ENCODE assay signal across 9 cellular contexts in genomic region chr5:96880402-96881164, GRCh38. TPM values are rescaled to one million over a fixed set of nuclear protein-coding genes. Genes with fewer than 3 reads are reported as not detected.
DNase-seq lines count a peak whose midpoint lies in the region; ATAC-seq and TF ChIP-seq lines count a peak whose summit lies in the region.
"Had no signal": no experiment of that assay in that cellular context is flagged by ENCODE, and none has a peak within 500 bp of the region (broad histone marks: within the 10 kb centered on the region; RNA-seq: fewer than 3 reads in every experiment).

No MANE protein-coding gene starts in this region.

- H3K4me3 ChIP-seq in CD4-positive, alpha-beta memory T cell (ENCODE audit: low read length in 2 of 2) = peak overlapping the region in 1 of 2 donors; percentile 26
- no peak overlapping the region for H3K4me3 ChIP-seq in lung

- ATAC-seq in lung (ENCODE audit: insufficient read depth, low FRiP score) = peak; percentile 22
- no peak for ATAC-seq in GM21515 (IDR thresholded peaks at IDR 0.05; ENCODE audit: unreplicated experiment)
- no peak for ATAC-seq in GM18907 (IDR thresholded peaks at IDR 0.05; ENCODE audit: unreplicated experiment)

- peak overlapping the region; percentile 28 for H3K27ac ChIP-seq in CD4-positive, alpha-beta memory T cell (ENCODE audit: low read depth, low read length)
- no peak overlapping the region for H3K27ac ChIP-seq in lung (ENCODE audit: low read depth in 1 of 2, low read length in 1 of 2)

- H3K4me1 ChIP-seq in CD4-positive, alpha-beta memory T cell (ENCODE audit: insufficient read depth, low read length) = peaks cover 90% of the 10 kb centered on the region
- H3K4me1 ChIP-seq in lung (ENCODE audit: control insufficient read depth in 2 of 2, insufficient read depth in 2 of 2, low read length in 2 of 2) = peaks cover 7 to 13% of the 10 kb centered on the region in 2 donors

- peak overlapping the region; percentile 47 to 89 (median 72) for H3K27ac Mint-ChIP-seq in CD4-positive, alpha-beta memory T cell
- H3K27ac Mint-ChIP-seq in IgD-negative memory B cell = peak overlapping the region; percentile 45 to 83 (median 63)
- H3K27ac Mint-ChIP-seq in activated T-helper 2 cell treated with anti-CD3 and anti-CD28 coated beads, Interferon-gamma antibody, Interleukin-2, Interleukin-4, amounts not matched to agents 10 μg/mL and 5 μg/mL and 100 μg/mL, durations not matched to agents 14 hours and 24 hours and 36 hours = peak overlapping the region; percentile 54

- DNase-seq in CD4-positive, alpha-beta memory T cell = no peak
- no peak for DNase-seq in activated T-helper 2 cell treated with anti-CD3 and anti-CD28 coated beads, Interferon-gamma antibody, Interleukin-2, Interleukin-4, amounts not matched to agents 10 μg/mL and 5 μg/mL and 100 μg/mL, durations not matched to agents 14 hours and 24 hours and 36 hours (ENCODE audit: low spot score)
- DNase-seq in lung (ENCODE audit: low spot score) (no peak), pons (ENCODE audit: low spot score) (no peak)
- no peak for DNase-seq in activated CD4-positive, CD25-positive, alpha-beta regulatory T cell treated with anti-CD3 and anti-CD28 coated beads, Interleukin-2, amount 50 U/mL, for 72 hours
- DNase-seq: amygdala had no signal

- no peaks in the 10 kb centered on the region for H3K27me3 ChIP-seq in CD4-positive, alpha-beta memory T cell (ENCODE audit: insufficient read depth, low read length)
- H3K27me3 ChIP-seq in lung (ENCODE audit: control insufficient read depth, insufficient read depth) = no peaks in the 10 kb centered on the region

- H3K4me1 Mint-ChIP-seq in CD4-positive, alpha-beta memory T cell = peaks cover 60 to 85% (median 72%) of the 10 kb centered on the region in 4 donors
- H3K4me1 Mint-ChIP-seq in IgD-negative memory B cell = peaks cover 48 to 71% (median 55%) of the 10 kb centered on the region in 3 donors
- H3K4me1 Mint-ChIP-seq in activated T-helper 2 cell treated with anti-CD3 and anti-CD28 coated beads, Interferon-gamma antibody, Interleukin-2, Interleukin-4, amounts not matched to agents 10 μg/mL and 5 μg/mL and 100 μg/mL, durations not matched to agents 14 hours and 24 hours and 36 hours (ENCODE audit: low read depth) = peaks cover 68% of the 10 kb centered on the region

- POLR2A ChIA-PET in CD4-positive, alpha-beta memory T cell (lab: Charles Lee; ENCODE audit: partially characterized antibody) = interaction anchor here (1.1 to 1.5 kb wide), 2 partner anchors 13 to 56 kb away, joined by 4 read pairs; partner anchors contain the start of gene LNPEP

- no peaks in the 10 kb centered on the region for H3K27me3 Mint-ChIP-seq in CD4-positive, alpha-beta memory T cell
- H3K27me3 Mint-ChIP-seq in IgD-negative memory B cell = no peaks in the 10 kb centered on the region
- H3K27me3 Mint-ChIP-seq in activated T-helper 2 cell treated with anti-CD3 and anti-CD28 coated beads, Interferon-gamma antibody, Interleukin-2, Interleukin-4, amounts not matched to agents 10 μg/mL and 5 μg/mL and 100 μg/mL, durations not matched to agents 14 hours and 24 hours and 36 hours (ENCODE audit: low read depth) = no peaks in the 10 kb centered on the region

- no peaks in the 10 kb centered on the region for H3K9me3 Mint-ChIP-seq in CD4-positive, alpha-beta memory T cell
- no peaks in the 10 kb centered on the region for H3K9me3 Mint-ChIP-seq in IgD-negative memory B cell
- H3K9me3 Mint-ChIP-seq in activated T-helper 2 cell treated with anti-CD3 and anti-CD28 coated beads, Interferon-gamma antibody, Interleukin-2, Interleukin-4, amounts not matched to agents 10 μg/mL and 5 μg/mL and 100 μg/mL, durations not matched to agents 14 hours and 24 hours and 36 hours = no peaks in the 10 kb centered on the region

- WGBS in lung, 2 donors = 69 to 82% methylated on average over 4 of the region's 4 CpGs

- H3K36me3 ChIP-seq in CD4-positive, alpha-beta memory T cell (ENCODE audit: insufficient read depth, low read length) = peaks cover 41% of the 10 kb centered on the region
- H3K36me3 ChIP-seq in lung (ENCODE audit: control insufficient read depth in 2 of 2, insufficient read depth in 2 of 2, low read length in 2 of 2) = peaks cover 2 to 10% of the 10 kb centered on the region in 2 donors

- CTCF ChIA-PET in CD4-positive, alpha-beta memory T cell (lab: Charles Lee; ENCODE audit: partially characterized antibody) = interaction anchor here (2.9 to 13.1 kb wide), 2 partner anchors 12 to 282 kb away, joined by 21 to 88 read pairs; no protein-coding TSS in a partner anchor

- H3K9me3 ChIP-seq in CD4-positive, alpha-beta memory T cell (ENCODE audit: control insufficient read depth in 1 of 2, low read length in 2 of 2) = no peaks in the 10 kb centered on the region
- no peaks in the 10 kb centered on the region for H3K9me3 ChIP-seq in lung (ENCODE audit: control insufficient read depth in 2 of 2, insufficient read depth in 1 of 2, low read length in 1 of 2)

- peaks cover 58 to 69% of the 10 kb centered on the region in 2 donors for H3K36me3 Mint-ChIP-seq in CD4-positive, alpha-beta memory T cell
- H3K36me3 Mint-ChIP-seq in IgD-negative memory B cell = peaks cover 8% of the 10 kb centered on the region
- H3K36me3 Mint-ChIP-seq in activated T-helper 2 cell treated with anti-CD3 and anti-CD28 coated beads, Interferon-gamma antibody, Interleukin-2, Interleukin-4, amounts not matched to agents 10 μg/mL and 5 μg/mL and 100 μg/mL, durations not matched to agents 14 hours and 24 hours and 36 hours (ENCODE audit: low read depth) = peaks cover 59% of the 10 kb centered on the region

- peak overlapping the region; percentile 60 to 83 (median 76) for H3K4me3 Mint-ChIP-seq in CD4-positive, alpha-beta memory T cell
- peak overlapping the region; percentile 69 to 92 (median 85) for H3K4me3 Mint-ChIP-seq in IgD-negative memory B cell
- H3K4me3 Mint-ChIP-seq in activated T-helper 2 cell treated with anti-CD3 and anti-CD28 coated beads, Interferon-gamma antibody, Interleukin-2, Interleukin-4, amounts not matched to agents 10 μg/mL and 5 μg/mL and 100 μg/mL, durations not matched to agents 14 hours and 24 hours and 36 hours (ENCODE audit: low read depth) = peak overlapping the region; percentile 52

- intact Hi-C loops in CD4-positive, alpha-beta memory T cell (cut with micrococcal nuclease) = loop anchor here (1.0 kb wide), 1 partner anchor 11 kb away; no protein-coding TSS in a partner anchor
- intact Hi-C loops in activated T-helper 2 cell treated with anti-CD3 and anti-CD28 coated beads, Interferon-gamma antibody, Interleukin-2, Interleukin-4, amounts not matched to agents 10 μg/mL and 5 μg/mL and 100 μg/mL, durations not matched to agents 14 hours and 24 hours and 36 hours (cut with micrococcal nuclease) = no loop called here

- no peak for TF ChIP-seq CTCF in lung (IDR thresholded peaks at IDR 0.05; ENCODE audit: control extremely low read depth, extremely low read depth)

RNA-seq across cellular contexts. Expression of gene ERAP2, which starts 4.3 kb away (rescaled TPM):
- 100 to 1,000 TPM; 107 to 112 TPM for total RNA-seq in CD4-positive, alpha-beta memory T cell
- 100 to 1,000 TPM in 1 of 2 donors, 1 to 10 TPM in 1; 4.7 to 112 TPM for polyA plus RNA-seq in CD4-positive, alpha-beta memory T cell
- polyA plus RNA-seq in IgD-negative memory B cell (87.4 TPM), lung (10 to 100 TPM in 1 of 2 donors, 1 to 10 TPM in 1; 2.8 to 19.8 TPM)
- total RNA-seq in activated T-helper 2 cell treated with anti-CD3 and anti-CD28 coated beads, Interferon-gamma antibody, Interleukin-2, Interleukin-4, amounts not matched to agents 10 μg/mL and 5 μg/mL and 100 μg/mL, durations not matched to agents 14 hours and 24 hours and 36 hours = 46.8 and 49.3 TPM in 2 replicates
- total RNA-seq in lung = 10 to 100 TPM in 1 of 2 donors, 1 to 10 TPM in 1; 4.9 to 11.6 TPM

RNA-seq across cellular contexts. Expression of gene LNPEP, which starts 55.3 kb away (rescaled TPM):
- 10 to 100 TPM; 92.5 to 97.3 TPM for total RNA-seq in CD4-positive, alpha-beta memory T cell
- 10 to 100 TPM; 23.5 to 38.6 TPM for polyA plus RNA-seq in CD4-positive, alpha-beta memory T cell
- polyA plus RNA-seq in IgD-negative memory B cell (20.1 TPM), lung (1 to 10 TPM; 4.6 to 5.2 TPM)
- 37.5 and 37.9 TPM in 2 replicates for total RNA-seq in activated T-helper 2 cell treated with anti-CD3 and anti-CD28 coated beads, Interferon-gamma antibody, Interleukin-2, Interleukin-4, amounts not matched to agents 10 μg/mL and 5 μg/mL and 100 μg/mL, durations not matched to agents 14 hours and 24 hours and 36 hours
- 10 to 100 TPM; 32.8 to 78.9 TPM for total RNA-seq in lung
